25 cellular contexts compared by ENCODE assay signal in the genomic region with DNA sequence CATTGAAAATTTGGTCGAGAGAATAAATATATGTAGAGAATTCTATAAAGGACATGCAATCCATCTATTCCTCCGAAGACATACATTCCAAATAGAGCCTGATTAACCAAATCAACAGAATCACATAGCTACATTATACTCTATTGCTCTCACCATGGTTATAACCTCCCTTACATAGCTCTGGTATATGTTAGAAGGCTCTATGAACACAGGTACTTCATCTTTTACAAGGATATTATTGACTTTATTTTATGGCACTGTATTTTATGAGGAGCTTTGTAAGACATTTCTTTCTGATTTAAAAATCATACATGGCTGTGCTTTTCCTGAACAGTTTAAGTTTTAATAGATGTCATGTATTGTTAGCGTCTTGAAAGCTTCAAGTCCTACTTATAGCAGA.
"Had no signal": no experiment of that assay in that cellular context is flagged by ENCODE, and none has a peak within 500 bp of the region (broad histone marks: within the 10 kb centered on the region; RNA-seq: fewer than 3 reads in every experiment).

No MANE protein-coding gene starts in this region.

- H3K36me3 ChIP-seq: stomach, suprapubic skin, thoracic aorta, thyroid gland, tibial artery, tibial nerve, transverse colon, upper lobe of left lung, uterus, vagina had no signal

- H3K27ac ChIP-seq: stomach, suprapubic skin, testis, thoracic aorta, thyroid gland, tibial artery, tibial nerve, transverse colon, upper lobe of left lung, upper lobe of right lung, uterus, vagina had no signal

- DNase-seq: stimulated activated CD4-positive, alpha-beta T cell treated with anti-CD3 and anti-CD28 coated beads, Interleukin-2, amount 100 ng/mL, for 48 hours; stimulated activated CD4-positive, alpha-beta T cell treated with anti-CD3 and anti-CD28 coated beads, Interleukin-4, amount 100 ng/mL, for 1 hour; stimulated activated CD4-positive, alpha-beta T cell treated with anti-CD3 and anti-CD28 coated beads, Interleukin-4, amount 100 ng/mL, for 24 hours; stimulated activated CD4-positive, alpha-beta T cell treated with anti-CD3 and anti-CD28 coated beads, Interleukin-4, amount 100 ng/mL, for 4 hours; stimulated activated CD8-positive, alpha-beta memory T cell treated with anti-CD3 and anti-CD28 coated beads, Interleukin-4, amount 100 ng/mL, for 48 hours; stimulated activated naive B cell treated with anti-CD40 and anti-IgM and Interleukin-4, amounts not matched to agents 10 μg/mL and 1 μg/mL and 100 μg/mL, for 72 hours; stimulated activated naive CD4-positive, alpha-beta T cell; stimulated activated naive CD4-positive, alpha-beta T cell treated with Interleukin-2 at 50 U/mL for 16 hours; stimulated activated naive CD8-positive, alpha-beta T cell treated with anti-CD3 and anti-CD28 coated beads, Interleukin-15, amount 100 ng/mL, for 72 hours; stomach; substantia nigra; testis; thyroid gland; tibial artery; transverse colon; trophoblast cell; upper lobe of left lung; upper lobe of right lung; uterus had no signal

- H3K4me3 ChIP-seq: stomach, suprapubic skin, testis, thoracic aorta, thyroid gland, tibial artery, tibial nerve, transverse colon, upper lobe of left lung, upper lobe of right lung, uterus, vagina had no signal

- H3K9me3 ChIP-seq: stomach, suprapubic skin, testis, thoracic aorta, thyroid gland, tibial artery, tibial nerve, transverse colon, upper lobe of left lung, upper lobe of right lung, uterus, vagina had no signal

- H3K4me1 ChIP-seq: suprapubic skin, thyroid gland, upper lobe of right lung, uterus had no signal

- ATAC-seq: stimulated activated effector memory CD8-positive, alpha-beta T cell treated with anti-CD3 and anti-CD28 coated beads, Interleukin-12 subunit alpha, Interleukin-12 subunit beta, amount 100 ng/mL, for 72 hours; stimulated activated memory B cell treated with anti-CD40 and anti-IgM and Interleukin-4, amounts not matched to agents 10 μg/mL and 1 μg/mL and 100 μg/mL, for 72 hours; stimulated activated naive B cell treated with anti-CD40 and anti-IgM and Interleukin-4, amounts not matched to agents 10 μg/mL and 1 μg/mL and 100 μg/mL, for 72 hours; stimulated activated naive CD8-positive, alpha-beta T cell treated with anti-CD3 and anti-CD28 coated beads, Interleukin-15, amount 100 ng/mL, for 72 hours; upper lobe of right lung had no signal

- H3K27me3 ChIP-seq: suprapubic skin, testis, thyroid gland, upper lobe of left lung, upper lobe of right lung, uterus, vagina had no signal
